In genomic region chr6:43687437-43688347, GRCh38 we compare ENCODE assay signal across 8 cellular contexts. TPM values are rescaled to one million over a fixed set of nuclear protein-coding genes. Genes with fewer than 3 reads are reported as not detected.
A peak's percentile ranks its signal among the peaks of the same experiment; 100 is the strongest.
DNase-seq lines count a peak whose midpoint lies in the region; ATAC-seq, FAIRE-seq and TF ChIP-seq lines count a peak whose summit lies in the region.

Gene MRPS18A (minus strand): TSS chr6:43687791. CDS start chr6:43687779, 12 bp downstream.

- H3K36me3 ChIP-seq in adrenal gland (replicated peaks in 1 of 2) (no peaks in the 10 kb centered on the region), prostate gland (no peaks in the 10 kb centered on the region)

- intact Hi-C loops in T-helper 1 cell treated with Interleukin-12 subunit alpha and Interleukin-12 subunit beta and Interleukin-4 antibody, amounts not matched to agents 30 ng/mL and 1 ng/mL, for 36 hours (cut with micrococcal nuclease): loop anchor here (1.0 kb wide), 5 partner anchors 20 to 700 kb away; partner anchors contain the start of genes CDC5L and VEGFA
- intact Hi-C loops in adrenal gland (cut with DNase I): no loop called here
- intact Hi-C loops in left cardiac atrium (cut with DNase I): no loop called here
- intact Hi-C loops in prostate gland (cut with DNase I): no loop called here

- no peak for TF ChIP-seq CTCF in adrenal gland (IDR thresholded peaks at IDR 0.05)
- TF ChIP-seq CTCF in prostate gland (IDR thresholded peaks at IDR 0.05): no peak

- 0 to 9% (median 5%) methylated on average over 27 to 43 of the region's 43 CpGs for WGBS in adrenal gland, 4 donors
- under 1% methylated on average over 43 of the region's 43 CpGs for WGBS in prostate gland

- H3K27me3 ChIP-seq in adrenal gland: no peaks in the 10 kb centered on the region
- H3K27me3 ChIP-seq in prostate gland (replicated peaks; ENCODE audit: insufficient read depth): no peaks in the 10 kb centered on the region

- H3K9me3 ChIP-seq in adrenal gland (replicated peaks in 1 of 3) (no peaks in the 10 kb centered on the region), prostate gland (no peaks in the 10 kb centered on the region)

- peak; percentile 90 for FAIRE-seq in GM12891 (lab: Jason Lieb, UNC)

- TF ChIP-seq POLR2A in GM12891 (IDR thresholded peaks at IDR 0.05; ENCODE audit: low read depth, low read length) (peak; percentile 85), adrenal gland (IDR thresholded peaks at IDR 0.05) (peak in 1 of 2 donors; percentile 56), prostate gland (IDR thresholded peaks at IDR 0.05) (peak; percentile 53)

- H3K4me1 ChIP-seq in adrenal gland (replicated peaks in 1 of 2): peaks cover 7 to 19% of the 10 kb centered on the region in 2 donors
- peaks cover 21% of the 10 kb centered on the region for H3K4me1 ChIP-seq in prostate gland (replicated peaks)

- peak; percentile 74 for DNase-seq in GM12891 (ENCODE audit: insufficient read length, low spot score)
- peak; percentile 68 for DNase-seq in NCI-H1105 (lab: John Stamatoyannopoulos, UW)
- DNase-seq in adrenal gland: peak; percentile 75 to 87 (median 82)
- DNase-seq in left cardiac atrium: peak; percentile 83
- peak; percentile 78 for DNase-seq in prostate gland (ENCODE audit: low spot score)
- peak; percentile 86 for DNase-seq in ureter (ENCODE audit: low spot score)

- H3K27ac ChIP-seq in adrenal gland: peak within 1 kb of the TSS in 4 of 5 donors; percentile 48 to 81 (median 74)
- peak within 1 kb of the TSS; percentile 62 to 76 for H3K27ac ChIP-seq in prostate gland

- peak; percentile 92 for ATAC-seq in HG02610 (IDR thresholded peaks at IDR 0.05; ENCODE audit: unreplicated experiment)
- ATAC-seq in left cardiac atrium: peak; percentile 98 to 99

- H3K4me3 ChIP-seq in adrenal gland (peak within 1 kb of the TSS; percentile 30 to 98 (median 64)), prostate gland (peak within 1 kb of the TSS; percentile 58 to 76)

TF ChIP-seq in GM12891, 5 proteins besides CTCF, POLR2A, EP300 and RAD21:
- TF ChIP-seq POLR2AphosphoS5 (IDR thresholded peaks at IDR 0.05; ENCODE audit: low read depth, low read length) (peak; percentile 90), TAF1 (IDR thresholded peaks at IDR 0.05; ENCODE audit: low read depth, low read length) (peak; percentile 88), PAX5 (IDR thresholded peaks at IDR 0.05; ENCODE audit: insufficient read depth, low read length, severe bottlenecking) (no peak), POU2F2 (IDR thresholded peaks at IDR 0.05; ENCODE audit: low read depth, low read length) (peak; percentile 49; the same call in 1 of the 2 replicates), SPI1 (IDR thresholded peaks at IDR 0.05; ENCODE audit: low read depth, low read length) (peak; percentile 3; the same call in 1 of the 2 replicates)

RNA-seq across cellular contexts. Expression of gene MRPS18A, which starts in this region (rescaled TPM):
- 59.5 TPM for polyA plus RNA-seq in GM12891 (2012; ENCODE audit: low read depth, missing spikeins)
- 41.6 and 45.0 TPM in 2 replicates for total RNA-seq in T-helper 1 cell treated with Interleukin-12 subunit alpha and Interleukin-12 subunit beta and Interleukin-4 antibody, amounts not matched to agents 30 ng/mL and 1 ng/mL, for 36 hours
- total RNA-seq in adrenal gland: 10 to 100 TPM; 47.8 to 64.8 (median 52.0) TPM
- polyA plus RNA-seq in adrenal gland: 10 to 100 TPM; 24.8 to 75.1 (median 33.1) TPM
- 10 to 100 TPM; 34.8 to 36.5 TPM for total RNA-seq in left cardiac atrium
- total RNA-seq in prostate gland: 10 to 100 TPM; 56.6 to 56.9 TPM
- total RNA-seq in ureter: 41.8 TPM

Comparison
In these comparisons a context has a peak if more than half of its experiments do, and no peak if none do; other contexts are left out.
1. Peak in every context shown above with its lines: DNase-seq, ATAC-seq, H3K4me3 ChIP-seq and H3K27ac ChIP-seq.